In the genomic region with DNA sequence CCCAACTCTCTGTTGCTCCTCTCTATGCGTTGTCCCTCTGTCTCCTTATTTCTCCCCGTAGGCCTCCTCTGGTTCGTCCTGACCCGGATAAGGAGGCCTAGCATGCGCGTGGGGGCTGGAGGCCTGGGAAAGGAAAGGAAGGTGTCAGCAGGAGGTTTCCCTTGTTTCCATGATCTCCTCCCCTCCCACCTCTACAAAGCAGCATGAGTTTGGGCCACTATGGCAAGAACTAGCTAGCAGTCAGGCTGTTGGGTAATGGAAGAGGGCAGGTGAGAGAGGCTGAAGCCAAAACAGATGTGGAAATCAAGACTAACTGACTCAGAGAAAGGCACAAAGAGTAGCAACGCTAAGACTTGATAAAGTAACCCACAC, we compare ENCODE assay signal across 6 cellular contexts. TPM values are rescaled to one million over a fixed set of nuclear protein-coding genes. Genes with fewer than 3 reads are reported as not detected.
DNase-seq lines count a peak whose midpoint lies in the region; ATAC-seq and TF ChIP-seq lines count a peak whose summit lies in the region.

No MANE protein-coding gene starts in this region.

- H3K27me3 ChIP-seq in RWPE2 (ENCODE audit: insufficient read depth, poor library complexity, severe bottlenecking) = no peaks in the 10 kb centered on the region
- no peaks in the 10 kb centered on the region for H3K27me3 ChIP-seq in esophagus muscularis mucosa

- H3K9me3 ChIP-seq in RWPE2 (ENCODE audit: severe bottlenecking) = no peaks in the 10 kb centered on the region
- H3K9me3 ChIP-seq in esophagus muscularis mucosa = no peaks in the 10 kb centered on the region

- no peak for TF ChIP-seq POLR2A in esophagus muscularis mucosa (IDR thresholded peaks at IDR 0.05; ENCODE audit: low read depth)

- H3K4me3 ChIP-seq in RWPE2 (ENCODE audit: severe bottlenecking) = peak overlapping the region; percentile 39
- H3K4me3 ChIP-seq in esophagus muscularis mucosa = peak overlapping the region; percentile 67 to 88 (median 72)

- peak overlapping the region; percentile 80 for H3K4me3 Mint-ChIP-seq in stimulated activated effector memory CD8-positive, alpha-beta T cell treated with anti-CD3 and anti-CD28 coated beads, Interleukin-12 subunit alpha, Interleukin-12 subunit beta, amount 100 ng/mL, for 72 hours

- H3K36me3 ChIP-seq in RWPE2 (ENCODE audit: low read depth) (no peaks in the 10 kb centered on the region), esophagus muscularis mucosa (peaks cover 0 to 6% (median under 1%) of the 10 kb centered on the region in 4 donors)

- H3K4me1 ChIP-seq in RWPE2 (ENCODE audit: insufficient read depth, poor library complexity, severe bottlenecking) (no peaks in the 10 kb centered on the region), esophagus muscularis mucosa (peaks cover 40 to 54% (median 48%) of the 10 kb centered on the region in 4 donors)

- intact Hi-C loops in esophagus muscularis mucosa (cut with DNase I) = no loop called here

- no peak; the same call in 2 of the 3 replicates for ATAC-seq in RWPE2 (ENCODE audit: low read depth)
- ATAC-seq in stimulated activated effector memory CD8-positive, alpha-beta T cell treated with anti-CD3 and anti-CD28 coated beads, Interleukin-12 subunit alpha, Interleukin-12 subunit beta, amount 100 ng/mL, for 72 hours = no peak
- ATAC-seq in HG03457 (IDR thresholded peaks at IDR 0.05; ENCODE audit: unreplicated experiment) = no peak
- ATAC-seq in GM19397 (IDR thresholded peaks at IDR 0.05; ENCODE audit: unreplicated experiment) = no peak

- TF ChIP-seq CTCF in RWPE2 (IDR thresholded peaks at IDR 0.05; ENCODE audit: poor library complexity, severe bottlenecking) (no peak), esophagus muscularis mucosa (IDR thresholded peaks at IDR 0.05) (no peak), GM20000 (IDR thresholded peaks at IDR 0.05; ENCODE audit: extremely low read depth, missing control alignments) (no peak)

- 7% methylated on average over 7 of the region's 7 CpGs for WGBS in esophagus muscularis mucosa

- peak overlapping the region; percentile 64 for H3K27ac Mint-ChIP-seq in stimulated activated effector memory CD8-positive, alpha-beta T cell treated with anti-CD3 and anti-CD28 coated beads, Interleukin-12 subunit alpha, Interleukin-12 subunit beta, amount 100 ng/mL, for 72 hours

- TF ChIP-seq EP300 in esophagus muscularis mucosa (IDR thresholded peaks at IDR 0.05) = no peak

- peaks cover 30% of the 10 kb centered on the region for H3K4me1 Mint-ChIP-seq in stimulated activated effector memory CD8-positive, alpha-beta T cell treated with anti-CD3 and anti-CD28 coated beads, Interleukin-12 subunit alpha, Interleukin-12 subunit beta, amount 100 ng/mL, for 72 hours

- no peaks in the 10 kb centered on the region for H3K36me3 Mint-ChIP-seq in stimulated activated effector memory CD8-positive, alpha-beta T cell treated with anti-CD3 and anti-CD28 coated beads, Interleukin-12 subunit alpha, Interleukin-12 subunit beta, amount 100 ng/mL, for 72 hours

- no peak for DNase-seq in RWPE2 (ENCODE audit: low spot score)
- no peak for DNase-seq in esophagus muscularis mucosa (ENCODE audit: extremely low spot score)
- DNase-seq in stimulated activated effector memory CD8-positive, alpha-beta T cell treated with anti-CD3 and anti-CD28 coated beads, Interleukin-12 subunit alpha, Interleukin-12 subunit beta, amount 100 ng/mL, for 72 hours (ENCODE audit: low spot score in 2 of 2) = no peak
- DNase-seq in GM20000 (ENCODE audit: low spot score) = no peak

- H3K9me3 Mint-ChIP-seq in stimulated activated effector memory CD8-positive, alpha-beta T cell treated with anti-CD3 and anti-CD28 coated beads, Interleukin-12 subunit alpha, Interleukin-12 subunit beta, amount 100 ng/mL, for 72 hours = no peaks in the 10 kb centered on the region

- no peak overlapping the region for H3K27ac ChIP-seq in RWPE2 (ENCODE audit: poor library complexity, severe bottlenecking)
- peak overlapping the region; percentile 84 to 89 (median 87) for H3K27ac ChIP-seq in esophagus muscularis mucosa (replicated peaks in 1 of 4)

RNA-seq across cellular contexts. Expression of a gene that starts 0.7 kb away (rescaled TPM):
- 10 to 100 TPM in 1 of 4 donors, 1 to 10 TPM in 3; 5.3 to 12.2 (median 7.3) TPM for total RNA-seq in esophagus muscularis mucosa

RNA-seq across cellular contexts. Expression of a gene that starts 9.3 kb away (rescaled TPM):
- 1 to 10 TPM; 2.8 to 8.3 (median 5.0) TPM for total RNA-seq in esophagus muscularis mucosa

RNA-seq across cellular contexts. Expression of a gene that starts 18.6 kb away (rescaled TPM):
- total RNA-seq in esophagus muscularis mucosa = 10 to 100 TPM; 10.9 to 23.5 (median 12.6) TPM

RNA-seq across cellular contexts. Expression of a gene that starts 18.8 kb away (rescaled TPM):
- 10 to 100 TPM; 11.2 to 39.3 (median 21.4) TPM for total RNA-seq in esophagus muscularis mucosa

RNA-seq across cellular contexts. Expression of a gene that starts 28.7 kb away (rescaled TPM):
- total RNA-seq in esophagus muscularis mucosa = 1 to 10 TPM in 2 of 4 donors, not detected in 2; 1.5 to 1.6 TPM
